In the genomic region with DNA sequence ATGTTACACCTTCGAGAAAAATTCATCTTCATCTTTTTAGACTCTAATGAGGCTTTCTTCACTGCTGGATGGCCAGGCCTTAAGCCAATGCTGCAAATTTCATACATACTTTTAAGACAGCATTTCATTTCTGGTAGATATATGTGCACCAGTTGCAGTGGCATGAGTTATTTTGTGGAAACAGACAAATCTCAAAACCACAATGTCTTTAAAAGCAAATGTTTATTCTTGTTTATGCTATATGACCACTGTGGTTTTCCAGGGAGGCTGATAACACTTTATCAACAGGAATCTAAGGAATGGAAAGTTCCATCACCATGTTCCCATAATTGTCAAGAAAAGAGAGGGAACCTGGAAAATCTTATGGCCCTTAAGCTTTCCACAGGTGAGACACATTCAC, we compare ENCODE assay signal across 18 cellular contexts. TPM values are rescaled to one million over a fixed set of nuclear protein-coding genes. Genes with fewer than 3 reads are reported as not detected.
DNase-seq lines count a peak whose midpoint lies in the region; ATAC-seq and TF ChIP-seq lines count a peak whose summit lies in the region.
"Had no signal": no experiment of that assay in that cellular context is flagged by ENCODE, and none has a peak within 500 bp of the region (broad histone marks: within the 10 kb centered on the region; RNA-seq: fewer than 3 reads in every experiment).

No MANE protein-coding gene starts in this region.

- H3K36me3 ChIP-seq in Panc1 (ENCODE audit: control insufficient read depth, insufficient read depth, low read length): no peaks in the 10 kb centered on the region
- no peaks in the 10 kb centered on the region for H3K36me3 ChIP-seq in smooth muscle cell (ENCODE audit: low read depth)

- peak overlapping the region; percentile 57; the same call in 1 of the 2 replicates for H3K27ac ChIP-seq in Panc1 (ENCODE audit: low read length)
- H3K27ac ChIP-seq in caudate nucleus (ENCODE audit: low read depth, low read length): peak overlapping the region; percentile 16
- no peak overlapping the region for H3K27ac ChIP-seq in smooth muscle cell (ENCODE audit: low read depth)
- H3K27ac ChIP-seq: GM23248 had no signal

- WGBS in smooth muscle cell (ENCODE audit: low lambda C conversion rate): 91% methylated on average over 1 of the region's 1 CpG

- no peaks in the 10 kb centered on the region for H3F3A ChIP-seq in smooth muscle cell (ENCODE audit: low read depth)

- BruUV-seq in Panc1 (replicated peaks; lab: Mats Ljungman, UMichigan): no TSS peak

- peak overlapping the region; percentile 8 for H2AFZ ChIP-seq in smooth muscle cell (ENCODE audit: low read depth)
- H2AFZ ChIP-seq: GM23248 had no signal

- peak overlapping the region; percentile 54 for H3K4me2 ChIP-seq in smooth muscle cell

- DNase-seq in HCEC 1CT: peak; percentile 18
- no peak for DNase-seq in Panc1 (ENCODE audit: low read depth, low spot score)
- no peak for DNase-seq in caudate nucleus (lab: John Stamatoyannopoulos, UW)
- no peak for DNase-seq in smooth muscle cell (lab: John Stamatoyannopoulos, UW; ENCODE audit: unreplicated experiment)
- DNase-seq in stimulated activated CD4-positive, alpha-beta T cell treated with anti-CD3 and anti-CD28 coated beads, Interleukin-15, amount 100 ng/mL, for 24 hours: no peak
- no peak for DNase-seq in NCI-H1417 treated with DMSO at 0.1 percent for 48 hours (lab: John Stamatoyannopoulos, UW)
- no peak for DNase-seq in activated CD4-positive, alpha-beta T cell treated with anti-CD3 and anti-CD28 coated beads for 48 hours
- no peak for DNase-seq in AG08395 (ENCODE audit: low spot score)
- DNase-seq: CD8-positive, alpha-beta T cell; COR-L47; DMS153; DMS79 treated with DMSO at 0.1 percent for 48 hours; EL; GM23248; H7 had no signal

- in situ Hi-C loops in Panc1 (cut with HindIII; ENCODE audit: low pct_unique_long_range_greater_than_20kb, low sequenced_read_pairs): no loop called here

- H3K4me3 ChIP-seq in Panc1 (ENCODE audit: low read depth in 2 of 2, low read length in 2 of 2) (no peak overlapping the region), smooth muscle cell (no peak overlapping the region)
- H3K4me3 ChIP-seq: GM23248 had no signal

- H3K9ac ChIP-seq in smooth muscle cell (ENCODE audit: low read depth): no peak overlapping the region
- H3K9ac ChIP-seq: GM23248 had no signal

- no peaks in the 10 kb centered on the region for H3K9me3 ChIP-seq in Panc1 (ENCODE audit: control insufficient read depth, insufficient read depth, low read depth, low read length)
- H3K9me3 ChIP-seq in smooth muscle cell (replicated peaks; ENCODE audit: low read depth): no peaks in the 10 kb centered on the region

- no peaks in the 10 kb centered on the region for H3K79me2 ChIP-seq in smooth muscle cell (ENCODE audit: low read depth)

- no peaks in the 10 kb centered on the region; the same call in 1 of the 2 replicates for H3K4me1 ChIP-seq in Panc1 (ENCODE audit: control insufficient read depth, insufficient read depth, low read length)
- no peaks in the 10 kb centered on the region for H3K4me1 ChIP-seq in smooth muscle cell (ENCODE audit: low read depth)

- no peaks in the 10 kb centered on the region for H4K20me1 ChIP-seq in smooth muscle cell (ENCODE audit: low read depth)

- POLR2A ChIA-PET in Panc1 (lab: Charles Lee): no interaction called here

- intact Hi-C loops in Panc1 (cut with micrococcal nuclease; ENCODE audit: unreplicated experiment): no loop called here

- TF ChIP-seq CTCF in Panc1 (IDR thresholded peaks at IDR 0.05) (no peak), smooth muscle cell (IDR thresholded peaks at IDR 0.05; ENCODE audit: borderline replicate concordance, insufficient read depth, poor library complexity, severe bottlenecking) (no peak)

- CTCF ChIA-PET in Panc1 (lab: Charles Lee): no interaction called here

- ATAC-seq in Panc1: no peak
- ATAC-seq: CD8-positive, alpha-beta T cell had no signal

- H3K27me3 ChIP-seq in Panc1 (ENCODE audit: control insufficient read depth, insufficient read depth, low read length) (no peaks in the 10 kb centered on the region), smooth muscle cell (ENCODE audit: low read depth) (no peaks in the 10 kb centered on the region)

RNA-seq across cellular contexts. Expression of gene CDH9, which starts 27.7 kb away (rescaled TPM):
- total RNA-seq in Panc1 (2021; ENCODE audit: unreplicated experiment) (0.10 TPM), smooth muscle cell (not detected in 2 replicates)
- 0.46 TPM for polyA plus RNA-seq in Panc1 (2012; ENCODE audit: insufficient read length)
- polyA plus RNA-seq in smooth muscle cell: not detected in 2 replicates
- total RNA-seq: CD8-positive, alpha-beta T cell; GM23248; HT-29 had no signal
- polyA plus RNA-seq: BJ, CD14-positive monocyte, GM23248 had no signal
